Comparison of ENCODE assay signal across 22 cellular contexts in the genomic region with DNA sequence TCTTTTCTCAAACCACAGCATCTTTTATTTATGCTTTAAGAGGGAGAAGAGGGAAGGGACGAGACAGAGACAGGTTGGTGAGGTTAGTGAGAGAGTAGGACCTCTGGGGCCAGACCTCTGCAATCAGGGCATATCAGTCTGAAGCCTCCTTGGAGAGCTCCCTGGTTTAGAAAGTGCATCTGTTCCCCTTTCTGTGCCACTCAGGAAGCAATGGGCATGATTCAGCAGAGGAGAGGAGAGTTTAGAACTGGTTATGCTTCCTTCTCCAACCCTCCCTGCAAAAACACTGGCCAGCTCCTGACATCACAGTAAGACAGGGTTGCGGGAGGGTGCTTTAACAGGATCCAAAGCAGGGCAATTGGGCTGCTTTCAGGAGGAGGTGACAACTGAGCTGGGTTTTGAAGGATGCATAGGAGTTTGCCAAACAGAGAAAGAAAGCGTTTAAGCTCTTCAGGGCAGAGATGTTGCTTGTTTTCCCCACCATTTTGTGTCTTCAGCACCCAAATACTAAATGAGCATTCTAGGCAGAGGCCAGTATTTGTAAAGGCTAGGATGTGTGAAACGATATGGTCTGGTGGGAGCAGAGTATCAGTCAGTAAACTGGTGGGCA. TPM values are rescaled to one million over a fixed set of nuclear protein-coding genes. Genes with fewer than 3 reads are reported as not detected.
A peak's percentile ranks its signal among the peaks of the same experiment; 100 is the strongest.
DNase-seq lines count a peak whose midpoint lies in the region; ATAC-seq lines count a peak whose summit lies in the region.
"Had no signal": no experiment of that assay in that cellular context is flagged by ENCODE, and none has a peak within 500 bp of the region (broad histone marks: within the 10 kb centered on the region; RNA-seq: fewer than 3 reads in every experiment).

No MANE protein-coding gene starts in this region.

- no peaks in the 10 kb centered on the region for H3K27me3 ChIP-seq in BLaER1 treated with 17β-estradiol and CSF1 and Interleukin-3, amounts not matched to agents 10 nM and 100 nM
- H3K27me3 ChIP-seq in Karpas-422 (ENCODE audit: low read length) = no peaks in the 10 kb centered on the region
- H3K27me3 ChIP-seq: breast epithelium, SJCRH30, testis had no signal

- DNase-seq in Karpas-422 (peak; percentile 40), SKM-1 (lab: John Stamatoyannopoulos, UW; ENCODE audit: unreplicated experiment) (peak; percentile 26), T-helper 1 cell (no peak), NCI-H774 (lab: John Stamatoyannopoulos, UW) (no peak)
- DNase-seq in activated CD8-positive, alpha-beta memory T cell treated with anti-CD3 and anti-CD28 coated beads, Interleukin-2, amount 50 U/mL, for 48 hours = no peak
- no peak for DNase-seq in stimulated activated CD4-positive, alpha-beta T cell treated with anti-CD3 and anti-CD28 coated beads, Interleukin-4, amount 100 ng/mL, for 1 hour
- DNase-seq: activated CD4-positive, alpha-beta T cell treated with anti-CD3 and anti-CD28 coated beads for 4 hours; activated effector memory CD4-positive, alpha-beta T cell treated with Interleukin-2 at 50 U/mL for 16 hours; CD4-positive, alpha-beta T cell; erythroblast; HCEC 1CT; midbrain; MM.1S; NCI-H2081 treated with DMSO at 0.1 percent for 48 hours; NCI-H510A; SJCRH30; stimulated activated CD4-positive, alpha-beta T cell treated with anti-CD3 and anti-CD28 coated beads, Interleukin-12 subunit alpha, Interleukin-12 subunit beta, amount 100 ng/mL, for 4 hours; T-helper 9 cell; testis had no signal

- H3K9me3 ChIP-seq in BLaER1 treated with 17β-estradiol and CSF1 and Interleukin-3, amounts not matched to agents 10 nM and 100 nM (replicated peaks in 1 of 11) = peaks cover 12 to 24% (median 18%) of the 10 kb centered on the region in 11 experiments
- H3K9me3 ChIP-seq in Karpas-422 (ENCODE audit: low read length) = no peaks in the 10 kb centered on the region
- H3K9me3 ChIP-seq: breast epithelium, SJCRH30, testis had no signal

- peaks cover 0 to 8% (median 3%) of the 10 kb centered on the region in 11 experiments; a peak in 7 of 22 replicates for H4K20me1 ChIP-seq in BLaER1 treated with 17β-estradiol and CSF1 and Interleukin-3, amounts not matched to agents 10 nM and 100 nM
- H4K20me1 ChIP-seq in Karpas-422 (ENCODE audit: insufficient read depth, low read depth, low read length) = no peaks in the 10 kb centered on the region

- peak overlapping the region in 5 of 11 experiments; percentile 10 to 77 (median 66); a peak in 7 of 22 replicates for H3K27ac ChIP-seq in BLaER1 treated with 17β-estradiol and CSF1 and Interleukin-3, amounts not matched to agents 10 nM and 100 nM
- H3K27ac ChIP-seq in Karpas-422 (ENCODE audit: low read length) = no peak overlapping the region
- H3K27ac ChIP-seq: breast epithelium, SJCRH30, testis had no signal

- 0 out of 20 replicates have a peak overlapping the region, but pooled peaks of 1 of the 10 experiments have one; percentile 20 for H3K4me3 ChIP-seq in BLaER1 treated with 17β-estradiol and CSF1 and Interleukin-3, amounts not matched to agents 10 nM and 100 nM
- no peak overlapping the region for H3K4me3 ChIP-seq in Karpas-422 (ENCODE audit: low read length)
- H3K4me3 ChIP-seq: breast epithelium, SJCRH30, testis had no signal

- ATAC-seq in esophagus mucosa = peak; percentile 28

- H2AFZ ChIP-seq in Karpas-422 (ENCODE audit: low read length) = no peak overlapping the region

- H3K79me2 ChIP-seq in Karpas-422 (ENCODE audit: low read length) = no peaks in the 10 kb centered on the region

- H3K9me2 ChIP-seq in Karpas-422 (replicated peaks; ENCODE audit: insufficient read depth, low read length) = no peaks in the 10 kb centered on the region

- H3K4me1 ChIP-seq in BLaER1 treated with 17β-estradiol and CSF1 and Interleukin-3, amounts not matched to agents 10 nM and 100 nM = peaks cover 37 to 69% (median 53%) of the 10 kb centered on the region in 10 experiments
- H3K4me1 ChIP-seq in Karpas-422 (ENCODE audit: low read length) = no peaks in the 10 kb centered on the region

- peak overlapping the region in 2 of 11 experiments; percentile 14 to 20; a peak in 1 of 22 replicates for H3K9ac ChIP-seq in BLaER1 treated with 17β-estradiol and CSF1 and Interleukin-3, amounts not matched to agents 10 nM and 100 nM
- no peak overlapping the region for H3K9ac ChIP-seq in Karpas-422 (ENCODE audit: low read length)

- peak overlapping the region in 8 of 11 experiments; percentile 3 to 97 (median 82); a peak in 13 of 22 replicates for H3K4me2 ChIP-seq in BLaER1 treated with 17β-estradiol and CSF1 and Interleukin-3, amounts not matched to agents 10 nM and 100 nM
- H3K4me2 ChIP-seq in Karpas-422 (ENCODE audit: low read depth, low read length, poor library complexity, severe bottlenecking) = no peak overlapping the region

- H3K36me3 ChIP-seq in BLaER1 treated with 17β-estradiol and CSF1 and Interleukin-3, amounts not matched to agents 10 nM and 100 nM = peaks cover 5 to 32% (median 14%) of the 10 kb centered on the region in 11 experiments; a peak in 20 of 22 replicates
- H3K36me3 ChIP-seq in Karpas-422 (ENCODE audit: insufficient read depth, low read length) = no peaks in the 10 kb centered on the region
- H3K36me3 ChIP-seq: breast epithelium, SJCRH30 had no signal

RNA-seq across cellular contexts. Expression of a gene that starts 33.1 kb away (rescaled TPM):
- 66.3 and 105 TPM in 2 replicates for total RNA-seq in Karpas-422 (2014; rRNA removed; shearing (Covaris generic); ENCODE audit: low replicate concordance)
- total RNA-seq in esophagus mucosa = 84.8 TPM

Comparison
In these comparisons a context has a peak if more than half of its experiments do, and no peak if none do; other contexts are left out.
1. DNase-seq: peak in Karpas-422 (single experiment) and SKM-1 (single experiment); none in activated CD8-positive, alpha-beta memory T cell treated with anti-CD3 and anti-CD28 coated beads, Interleukin-2, amount 50 U/mL, for 48 hours (single experiment), T-helper 1 cell (0 of 5), stimulated activated CD4-positive, alpha-beta T cell treated with anti-CD3 and anti-CD28 coated beads, Interleukin-4, amount 100 ng/mL, for 1 hour (single experiment) and NCI-H774 (single experiment).